In genomic region chr17:75124819-75125162, GRCh38 we compare ENCODE assay signal across 9 cellular contexts. TPM values are rescaled to one million over a fixed set of nuclear protein-coding genes. Genes with fewer than 3 reads are reported as not detected.
DNase-seq lines count a peak whose midpoint lies in the region; ATAC-seq, FAIRE-seq and TF ChIP-seq lines count a peak whose summit lies in the region.
"Had no signal": no experiment of that assay in that cellular context is flagged by ENCODE, and none has a peak within 500 bp of the region (broad histone marks: within the 10 kb centered on the region; RNA-seq: fewer than 3 reads in every experiment).

No MANE protein-coding gene starts in this region.

- peaks cover 39% of the 10 kb centered on the region for H3K36me3 Mint-ChIP-seq in activated CD4-positive, alpha-beta T cell treated with anti-CD3 and anti-CD28 coated beads, Interleukin-2, amount 10 ng/mL, durations not matched to agents 7 days and 5 days (ENCODE audit: low read depth)
- H3K36me3 Mint-ChIP-seq in T-helper 17 cell (ENCODE audit: low read depth), result peaks cover 7% of the 10 kb centered on the region

- POLR2A ChIA-PET in activated CD4-positive, alpha-beta T cell treated with anti-CD3 and anti-CD28 coated beads, Interleukin-2, amount 10 ng/mL, durations not matched to agents 7 days and 5 days (lab: Charles Lee), result no interaction called here

- H3K4me3 ChIP-seq in right cardiac atrium (ENCODE audit: low read length), result no peak overlapping the region
- peak overlapping the region in 1 of 8 donors; percentile 38 for H3K4me3 ChIP-seq in spleen
- H3K4me3 ChIP-seq: MG63 had no signal

- FAIRE-seq in D721Med (lab: Jason Lieb, UNC), result no peak

- H3K27me3 ChIP-seq in right cardiac atrium (ENCODE audit: control insufficient read depth, insufficient read depth), result no peaks in the 10 kb centered on the region
- H3K27me3 ChIP-seq in spleen (replicated peaks in 1 of 7), result no peaks in the 10 kb centered on the region
- H3K27me3 ChIP-seq: MG63 had no signal

- H3K36me3 ChIP-seq in spleen, result peaks cover 0 to 35% (median 18%) of the 10 kb centered on the region in 6 donors

- no peaks in the 10 kb centered on the region for H3K27me3 Mint-ChIP-seq in activated CD4-positive, alpha-beta T cell treated with anti-CD3 and anti-CD28 coated beads, Interleukin-2, amount 10 ng/mL, durations not matched to agents 7 days and 5 days
- no peaks in the 10 kb centered on the region for H3K27me3 Mint-ChIP-seq in T-helper 17 cell

- H3K4me1 Mint-ChIP-seq in activated CD4-positive, alpha-beta T cell treated with anti-CD3 and anti-CD28 coated beads, Interleukin-2, amount 10 ng/mL, durations not matched to agents 7 days and 5 days, result peaks cover 48% of the 10 kb centered on the region
- peaks cover 24% of the 10 kb centered on the region for H3K4me1 Mint-ChIP-seq in T-helper 17 cell

- no peak for DNase-seq in activated CD4-positive, alpha-beta T cell treated with anti-CD3 and anti-CD28 coated beads, Interleukin-2, amount 10 ng/mL, durations not matched to agents 7 days and 5 days
- no peak for DNase-seq in activated CD4-positive, alpha-beta T cell treated with anti-CD3 and anti-CD28 coated beads for 1 hour
- DNase-seq in T-helper 17 cell, result no peak
- no peak for DNase-seq in right cardiac atrium
- DNase-seq in spleen, result no peak
- no peak for DNase-seq in amniotic stem cell (lab: John Stamatoyannopoulos, UW)
- DNase-seq in dermis blood vessel endothelial cell, result no peak
- no peak for DNase-seq in D721Med (ENCODE audit: insufficient read length, low spot score)

- peak overlapping the region; percentile 89 for H3K27ac Mint-ChIP-seq in activated CD4-positive, alpha-beta T cell treated with anti-CD3 and anti-CD28 coated beads, Interleukin-2, amount 10 ng/mL, durations not matched to agents 7 days and 5 days
- H3K27ac Mint-ChIP-seq in T-helper 17 cell, result peak overlapping the region; percentile 78

- H3K4me3 Mint-ChIP-seq in activated CD4-positive, alpha-beta T cell treated with anti-CD3 and anti-CD28 coated beads, Interleukin-2, amount 10 ng/mL, durations not matched to agents 7 days and 5 days, result peak overlapping the region; percentile 17
- peak overlapping the region; percentile 52 for H3K4me3 Mint-ChIP-seq in T-helper 17 cell

- no peaks in the 10 kb centered on the region for H3K9me3 ChIP-seq in T-helper 17 cell (ENCODE audit: control insufficient read depth, low read length, poor library complexity, severe bottlenecking)
- H3K9me3 ChIP-seq in right cardiac atrium (ENCODE audit: control insufficient read depth, low read length), result no peaks in the 10 kb centered on the region
- H3K9me3 ChIP-seq in spleen, result no peaks in the 10 kb centered on the region

- peaks cover 5% of the 10 kb centered on the region for H3K9me3 Mint-ChIP-seq in activated CD4-positive, alpha-beta T cell treated with anti-CD3 and anti-CD28 coated beads, Interleukin-2, amount 10 ng/mL, durations not matched to agents 7 days and 5 days

- no peak for TF ChIP-seq POLR2A in spleen (IDR thresholded peaks at IDR 0.05)

- WGBS in right cardiac atrium, result 86% methylated on average over 4 of the region's 4 CpGs
- 64 to 94% (median 82%) methylated on average over 3 to 4 of the region's 4 CpGs for WGBS in spleen, 5 donors

- ATAC-seq in T-helper 17 cell (peak; percentile 9), right cardiac atrium (no peak)

- H3K27ac ChIP-seq in right cardiac atrium (ENCODE audit: low read length) (peak overlapping the region; percentile 16), spleen (peak overlapping the region in 7 of 8 donors; percentile 30 to 87 (median 79))

- intact Hi-C loops in right cardiac atrium (cut with DNase I) (no loop called here), spleen (cut with DNase I; ENCODE audit: low total_unique reads) (no loop called here)

- CTCF ChIA-PET in activated CD4-positive, alpha-beta T cell treated with anti-CD3 and anti-CD28 coated beads, Interleukin-2, amount 10 ng/mL, durations not matched to agents 7 days and 5 days (lab: Charles Lee), result interaction anchor here (0.8 to 13.8 kb wide), 7 partner anchors 9 to 146 kb away, joined by 3 to 150 read pairs (median 4); partner anchors contain the start of gene MIF4GD

- H3K4me1 ChIP-seq in right cardiac atrium (ENCODE audit: control insufficient read depth, insufficient read depth, low read length) (peaks cover 12% of the 10 kb centered on the region), spleen (peaks cover 18 to 61% (median 29%) of the 10 kb centered on the region in 6 donors)

- TF ChIP-seq CTCF in spleen (IDR thresholded peaks at IDR 0.05 in 8 of 11, conservative IDR thresholded peaks at IDR 0.05 in 3 of 11), result no peak
- no peak for TF ChIP-seq CTCF in D721Med (IDR thresholded peaks at IDR 0.05; ENCODE audit: insufficient read depth, missing control alignments)

RNA-seq across cellular contexts. Expression of gene NT5C, which starts 6.8 kb away (rescaled TPM):
- 10 to 100 TPM; 45.2 to 50.4 TPM for total RNA-seq in activated CD4-positive, alpha-beta T cell treated with anti-CD3 and anti-CD28 coated beads, Interleukin-2, amount 10 ng/mL, durations not matched to agents 7 days and 5 days
- 10 to 100 TPM; 20.6 to 29.8 TPM for total RNA-seq in T-helper 17 cell
- total RNA-seq in right cardiac atrium, result 10 to 100 TPM; 29.1 to 35.9 (median 33.3) TPM
- 37.5 TPM for polyA plus RNA-seq in right cardiac atrium
- 10 to 100 TPM; 48.2 to 77.9 (median 54.6) TPM for total RNA-seq in spleen
- 100 to 1,000 TPM; 105 to 145 (median 139) TPM for polyA plus RNA-seq in spleen
- 48.8 and 51.9 TPM in 2 replicates for total RNA-seq in dermis blood vessel endothelial cell

RNA-seq across cellular contexts. Expression of gene ARMC7, which starts 15.0 kb away (rescaled TPM):
- 10 to 100 TPM; 18.5 to 18.8 TPM for total RNA-seq in activated CD4-positive, alpha-beta T cell treated with anti-CD3 and anti-CD28 coated beads, Interleukin-2, amount 10 ng/mL, durations not matched to agents 7 days and 5 days
- total RNA-seq in T-helper 17 cell (1 to 10 TPM; 8.9 to 9.3 TPM), right cardiac atrium (10 to 100 TPM in 1 of 4 donors, 1 to 10 TPM in 3; 9.4 to 10.9 (median 9.6) TPM), spleen (10 to 100 TPM; 10.5 to 19.2 (median 14.7) TPM), dermis blood vessel endothelial cell (3.1 and 3.9 TPM in 2 replicates)
- polyA plus RNA-seq in right cardiac atrium (7.7 TPM), spleen (10 to 100 TPM in 2 of 3 donors, 1 to 10 TPM in 1; 7.8 to 12.4 (median 10.0) TPM)

RNA-seq across cellular contexts. Expression of gene JPT1, which starts 29.5 kb away (rescaled TPM):
- 100 to 1,000 TPM; 277 to 280 TPM for total RNA-seq in activated CD4-positive, alpha-beta T cell treated with anti-CD3 and anti-CD28 coated beads, Interleukin-2, amount 10 ng/mL, durations not matched to agents 7 days and 5 days
- 10 to 100 TPM; 40.0 to 46.8 TPM for total RNA-seq in T-helper 17 cell
- 10 to 100 TPM; 11.7 to 22.3 (median 17.9) TPM for total RNA-seq in right cardiac atrium
- polyA plus RNA-seq in right cardiac atrium, result 40.5 TPM
- total RNA-seq in spleen, result 100 to 1,000 TPM in 2 of 7 donors, 10 to 100 TPM in 5; 47.1 to 116 (median 92.1) TPM
- 100 to 1,000 TPM; 106 to 192 (median 164) TPM for polyA plus RNA-seq in spleen
- 120 and 160 TPM in 2 replicates for total RNA-seq in dermis blood vessel endothelial cell

RNA-seq across cellular contexts. Expression of gene SLC16A5, which starts 37.0 kb away (rescaled TPM):
- 10 to 100 TPM; 11.4 to 12.2 TPM for total RNA-seq in activated CD4-positive, alpha-beta T cell treated with anti-CD3 and anti-CD28 coated beads, Interleukin-2, amount 10 ng/mL, durations not matched to agents 7 days and 5 days
- total RNA-seq in T-helper 17 cell (10 to 100 TPM; 11.7 to 14.9 TPM), right cardiac atrium (10 to 100 TPM; 12.7 to 21.6 (median 18.5) TPM), spleen (10 to 100 TPM in 6 of 7 donors, 1 to 10 TPM in 1; 9.3 to 31.0 (median 14.9) TPM), dermis blood vessel endothelial cell (11.4 and 17.1 TPM in 2 replicates)
- polyA plus RNA-seq in right cardiac atrium (12.7 TPM), spleen (1 to 10 TPM; 3.1 to 6.4 (median 4.7) TPM)

RNA-seq across cellular contexts. Expression of gene SUMO2, which starts 58.0 kb away (rescaled TPM):
- total RNA-seq in activated CD4-positive, alpha-beta T cell treated with anti-CD3 and anti-CD28 coated beads, Interleukin-2, amount 10 ng/mL, durations not matched to agents 7 days and 5 days, result 100 to 1,000 TPM; 527 to 642 TPM
- total RNA-seq in T-helper 17 cell, result 100 to 1,000 TPM; 216 to 236 TPM
- total RNA-seq in right cardiac atrium, result 100 to 1,000 TPM; 249 to 272 (median 257) TPM
- 99.1 TPM for polyA plus RNA-seq in right cardiac atrium
- total RNA-seq in spleen, result 100 to 1,000 TPM in 4 of 7 donors, 10 to 100 TPM in 3; 67.7 to 310 (median 251) TPM
- 100 to 1,000 TPM in 2 of 3 donors, 10 to 100 TPM in 1; 97.3 to 127 (median 117) TPM for polyA plus RNA-seq in spleen
- 116 and 134 TPM in 2 replicates for total RNA-seq in dermis blood vessel endothelial cell
